In the genomic region with DNA sequence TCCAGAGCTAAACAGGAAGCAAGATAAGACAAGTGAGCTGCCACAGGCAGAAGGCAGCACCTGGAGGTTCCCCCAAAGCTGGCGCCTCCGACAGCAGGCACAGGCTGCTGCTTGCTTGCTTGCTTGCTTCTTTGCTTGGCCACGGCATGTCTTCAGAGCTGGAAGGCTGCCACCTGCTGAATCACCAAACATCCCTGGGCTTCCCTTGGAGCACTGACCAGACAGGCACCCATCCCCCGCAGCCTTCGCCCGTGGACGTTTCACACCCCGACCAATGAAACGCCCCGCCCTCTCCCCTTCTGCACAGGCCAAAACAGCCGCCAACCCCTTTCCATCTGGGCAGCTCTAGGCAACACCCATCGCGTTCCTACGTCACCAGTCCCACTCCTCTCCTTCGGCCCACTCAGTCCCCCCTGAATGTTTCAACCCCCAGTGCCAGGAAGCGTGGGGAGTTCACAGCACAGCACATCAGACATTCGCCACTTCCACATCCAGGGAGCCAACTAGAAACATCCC, we compare ENCODE assay signal across 1 cellular context.
A peak's percentile ranks its signal among the peaks of the same experiment; 100 is the strongest.
TF ChIP-seq lines count a peak whose summit lies in the region.

No MANE protein-coding gene starts in this region.

TF ChIP-seq in HEK293, 187 proteins besides CTCF, POLR2A, EP300 and RAD21 (continued from another document):
- TF ChIP-seq, protein P1, sequence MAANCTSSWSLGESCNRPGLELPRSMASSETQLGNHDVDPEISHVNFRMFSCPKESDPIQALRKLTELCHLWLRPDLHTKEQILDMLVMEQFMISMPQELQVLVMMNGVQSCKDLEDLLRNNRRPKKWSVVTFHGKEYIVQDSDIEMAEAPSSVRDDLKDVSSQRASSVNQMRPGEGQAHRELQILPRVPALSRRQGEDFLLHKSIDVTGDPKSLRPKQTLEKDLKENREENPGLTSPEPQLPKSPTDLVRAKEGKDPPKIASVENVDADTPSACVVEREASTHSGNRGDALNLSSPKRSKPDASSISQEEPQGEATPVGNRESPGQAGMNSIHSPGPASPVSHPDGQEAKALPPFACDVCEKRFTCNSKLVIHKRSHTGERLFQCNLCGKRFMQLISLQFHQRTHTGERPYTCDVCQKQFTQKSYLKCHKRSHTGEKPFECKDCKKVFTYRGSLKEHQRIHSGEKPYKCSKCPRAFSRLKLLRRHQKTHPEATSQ (tag by site-specific recombination; IDR thresholded peaks at IDR 0.05) = no peak
- no peak for TF ChIP-seq ZNF174 (tag by site-specific recombination; IDR thresholded peaks at IDR 0.05)
- no peak for TF ChIP-seq ZNF133 (tag by site-specific recombination; IDR thresholded peaks at IDR 0.05)
- TF ChIP-seq KLF10 (tag by site-specific recombination; IDR thresholded peaks at IDR 0.05) = no peak
- no peak for TF ChIP-seq ZNF138 (tag by site-specific recombination; IDR thresholded peaks at IDR 0.05; ENCODE audit: borderline replicate concordance)
- TF ChIP-seq, protein P2, sequence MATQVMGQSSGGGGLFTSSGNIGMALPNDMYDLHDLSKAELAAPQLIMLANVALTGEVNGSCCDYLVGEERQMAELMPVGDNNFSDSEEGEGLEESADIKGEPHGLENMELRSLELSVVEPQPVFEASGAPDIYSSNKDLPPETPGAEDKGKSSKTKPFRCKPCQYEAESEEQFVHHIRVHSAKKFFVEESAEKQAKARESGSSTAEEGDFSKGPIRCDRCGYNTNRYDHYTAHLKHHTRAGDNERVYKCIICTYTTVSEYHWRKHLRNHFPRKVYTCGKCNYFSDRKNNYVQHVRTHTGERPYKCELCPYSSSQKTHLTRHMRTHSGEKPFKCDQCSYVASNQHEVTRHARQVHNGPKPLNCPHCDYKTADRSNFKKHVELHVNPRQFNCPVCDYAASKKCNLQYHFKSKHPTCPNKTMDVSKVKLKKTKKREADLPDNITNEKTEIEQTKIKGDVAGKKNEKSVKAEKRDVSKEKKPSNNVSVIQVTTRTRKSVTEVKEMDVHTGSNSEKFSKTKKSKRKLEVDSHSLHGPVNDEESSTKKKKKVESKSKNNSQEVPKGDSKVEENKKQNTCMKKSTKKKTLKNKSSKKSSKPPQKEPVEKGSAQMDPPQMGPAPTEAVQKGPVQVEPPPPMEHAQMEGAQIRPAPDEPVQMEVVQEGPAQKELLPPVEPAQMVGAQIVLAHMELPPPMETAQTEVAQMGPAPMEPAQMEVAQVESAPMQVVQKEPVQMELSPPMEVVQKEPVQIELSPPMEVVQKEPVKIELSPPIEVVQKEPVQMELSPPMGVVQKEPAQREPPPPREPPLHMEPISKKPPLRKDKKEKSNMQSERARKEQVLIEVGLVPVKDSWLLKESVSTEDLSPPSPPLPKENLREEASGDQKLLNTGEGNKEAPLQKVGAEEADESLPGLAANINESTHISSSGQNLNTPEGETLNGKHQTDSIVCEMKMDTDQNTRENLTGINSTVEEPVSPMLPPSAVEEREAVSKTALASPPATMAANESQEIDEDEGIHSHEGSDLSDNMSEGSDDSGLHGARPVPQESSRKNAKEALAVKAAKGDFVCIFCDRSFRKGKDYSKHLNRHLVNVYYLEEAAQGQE (tag by site-specific recombination; IDR thresholded peaks at IDR 0.05) = no peak
- peak; percentile 73 for TF ChIP-seq ZBTB48 (tag by site-specific recombination; IDR thresholded peaks at IDR 0.05)
- no peak for TF ChIP-seq RBAK (tag by site-specific recombination; IDR thresholded peaks at IDR 0.05)
- no peak for TF ChIP-seq ZNF555 (tag by site-specific recombination; conservative IDR thresholded peaks at IDR 0.05)
- 0 out of 2 replicates have a peak, but pooled peaks have one; percentile 66 for TF ChIP-seq ZNF501 (tag by site-specific recombination; IDR thresholded peaks at IDR 0.05)
- TF ChIP-seq ZNF530 (tag by site-specific recombination; IDR thresholded peaks at IDR 0.05; ENCODE audit: low read depth) = no peak
- TF ChIP-seq SP7 (tag by site-specific recombination; IDR thresholded peaks at IDR 0.05) = peak; percentile 66
- TF ChIP-seq ZNF48 (tag by site-specific recombination; IDR thresholded peaks at IDR 0.05) = no peak
- peak; percentile 46; the same call in 1 of the 2 replicates for TF ChIP-seq ZNF366 (tag by site-specific recombination; conservative IDR thresholded peaks at IDR 0.05)
- TF ChIP-seq, protein P3, sequence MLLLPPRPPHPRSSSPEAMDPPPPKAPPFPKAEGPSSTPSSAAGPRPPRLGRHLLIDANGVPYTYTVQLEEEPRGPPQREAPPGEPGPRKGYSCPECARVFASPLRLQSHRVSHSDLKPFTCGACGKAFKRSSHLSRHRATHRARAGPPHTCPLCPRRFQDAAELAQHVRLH (tag by site-specific recombination; IDR thresholded peaks at IDR 0.05) = peak; percentile 36; the same call in 1 of the 2 replicates
- TF ChIP-seq ZBTB21 (tag by site-specific recombination; IDR thresholded peaks at IDR 0.05) = peak; percentile 53; the same call in 1 of the 2 replicates
- TF ChIP-seq, protein P4, sequence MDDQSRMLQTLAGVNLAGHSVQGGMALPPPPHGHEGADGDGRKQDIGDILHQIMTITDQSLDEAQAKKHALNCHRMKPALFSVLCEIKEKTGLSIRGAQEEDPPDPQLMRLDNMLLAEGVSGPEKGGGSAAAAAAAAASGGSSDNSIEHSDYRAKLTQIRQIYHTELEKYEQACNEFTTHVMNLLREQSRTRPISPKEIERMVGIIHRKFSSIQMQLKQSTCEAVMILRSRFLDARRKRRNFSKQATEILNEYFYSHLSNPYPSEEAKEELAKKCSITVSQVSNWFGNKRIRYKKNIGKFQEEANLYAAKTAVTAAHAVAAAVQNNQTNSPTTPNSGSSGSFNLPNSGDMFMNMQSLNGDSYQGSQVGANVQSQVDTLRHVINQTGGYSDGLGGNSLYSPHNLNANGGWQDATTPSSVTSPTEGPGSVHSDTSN (CRISPR knock-in tag; IDR thresholded peaks at IDR 0.05) = 0 out of 2 replicates have a peak, but pooled peaks have one; percentile 25
- TF ChIP-seq, protein P5, sequence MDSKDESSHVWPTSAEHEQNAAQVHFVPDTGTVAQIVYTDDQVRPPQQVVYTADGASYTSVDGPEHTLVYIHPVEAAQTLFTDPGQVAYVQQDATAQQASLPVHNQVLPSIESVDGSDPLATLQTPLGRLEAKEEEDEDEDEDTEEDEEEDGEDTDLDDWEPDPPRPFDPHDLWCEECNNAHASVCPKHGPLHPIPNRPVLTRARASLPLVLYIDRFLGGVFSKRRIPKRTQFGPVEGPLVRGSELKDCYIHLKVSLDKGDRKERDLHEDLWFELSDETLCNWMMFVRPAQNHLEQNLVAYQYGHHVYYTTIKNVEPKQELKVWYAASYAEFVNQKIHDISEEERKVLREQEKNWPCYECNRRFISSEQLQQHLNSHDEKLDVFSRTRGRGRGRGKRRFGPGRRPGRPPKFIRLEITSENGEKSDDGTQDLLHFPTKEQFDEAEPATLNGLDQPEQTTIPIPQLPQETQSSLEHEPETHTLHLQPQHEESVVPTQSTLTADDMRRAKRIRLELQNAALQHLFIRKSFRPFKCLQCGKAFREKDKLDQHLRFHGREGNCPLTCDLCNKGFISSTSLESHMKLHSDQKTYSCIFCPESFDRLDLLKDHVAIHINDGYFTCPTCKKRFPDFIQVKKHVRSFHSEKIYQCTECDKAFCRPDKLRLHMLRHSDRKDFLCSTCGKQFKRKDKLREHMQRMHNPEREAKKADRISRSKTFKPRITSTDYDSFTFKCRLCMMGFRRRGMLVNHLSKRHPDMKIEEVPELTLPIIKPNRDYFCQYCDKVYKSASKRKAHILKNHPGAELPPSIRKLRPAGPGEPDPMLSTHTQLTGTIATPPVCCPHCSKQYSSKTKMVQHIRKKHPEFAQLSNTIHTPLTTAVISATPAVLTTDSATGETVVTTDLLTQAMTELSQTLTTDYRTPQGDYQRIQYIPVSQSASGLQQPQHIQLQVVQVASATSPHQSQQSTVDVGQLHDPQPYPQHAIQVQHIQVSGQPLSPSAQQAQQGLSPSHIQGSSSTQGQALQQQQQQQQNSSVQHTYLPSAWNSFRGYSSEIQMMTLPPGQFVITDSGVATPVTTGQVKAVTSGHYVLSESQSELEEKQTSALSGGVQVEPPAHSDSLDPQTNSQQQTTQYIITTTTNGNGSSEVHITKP (tag by site-specific recombination; IDR thresholded peaks at IDR 0.05) = peak; percentile 79
- TF ChIP-seq TRIM28 (IDR thresholded peaks at IDR 0.05; ENCODE audit: borderline replicate concordance, low read length) = no peak
- peak; percentile 75 for TF ChIP-seq KLF1 (tag by site-specific recombination; IDR thresholded peaks at IDR 0.05)
- peak; percentile 83; the same call in 1 of the 2 replicates for TF ChIP-seq ZIC2 (tag by site-specific recombination; IDR thresholded peaks at IDR 0.05)
- peak; percentile 80 for TF ChIP-seq ZXDB (tag by site-specific recombination; IDR thresholded peaks at IDR 0.05)
- peak; percentile 79 for TF ChIP-seq ZBTB8A (tag by site-specific recombination; IDR thresholded peaks at IDR 0.05)
- no peak for TF ChIP-seq GLI4 (tag by site-specific recombination; IDR thresholded peaks at IDR 0.05)
- no peak for TF ChIP-seq ZNF155 (tag by site-specific recombination; IDR thresholded peaks at IDR 0.05)
- no peak for TF ChIP-seq ZNF76 (tag by site-specific recombination; IDR thresholded peaks at IDR 0.05; ENCODE audit: borderline replicate concordance, low read depth)
- peak; percentile 65 for TF ChIP-seq GLIS1 (tag by site-specific recombination; IDR thresholded peaks at IDR 0.05)
- TF ChIP-seq, protein P6, sequence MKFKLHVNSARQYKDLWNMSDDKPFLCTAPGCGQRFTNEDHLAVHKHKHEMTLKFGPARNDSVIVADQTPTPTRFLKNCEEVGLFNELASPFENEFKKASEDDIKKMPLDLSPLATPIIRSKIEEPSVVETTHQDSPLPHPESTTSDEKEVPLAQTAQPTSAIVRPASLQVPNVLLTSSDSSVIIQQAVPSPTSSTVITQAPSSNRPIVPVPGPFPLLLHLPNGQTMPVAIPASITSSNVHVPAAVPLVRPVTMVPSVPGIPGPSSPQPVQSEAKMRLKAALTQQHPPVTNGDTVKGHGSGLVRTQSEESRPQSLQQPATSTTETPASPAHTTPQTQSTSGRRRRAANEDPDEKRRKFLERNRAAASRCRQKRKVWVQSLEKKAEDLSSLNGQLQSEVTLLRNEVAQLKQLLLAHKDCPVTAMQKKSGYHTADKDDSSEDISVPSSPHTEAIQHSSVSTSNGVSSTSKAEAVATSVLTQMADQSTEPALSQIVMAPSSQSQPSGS (tag by site-specific recombination; IDR thresholded peaks at IDR 0.05; ENCODE audit: low read depth) = no peak; the same call in none of the 2 replicates
- peak; percentile 87 for TF ChIP-seq ZBTB17 (tag by site-specific recombination; IDR thresholded peaks at IDR 0.05)
- TF ChIP-seq ZNF558 (tag by site-specific recombination; IDR thresholded peaks at IDR 0.05) = no peak
- TF ChIP-seq, protein P7, sequence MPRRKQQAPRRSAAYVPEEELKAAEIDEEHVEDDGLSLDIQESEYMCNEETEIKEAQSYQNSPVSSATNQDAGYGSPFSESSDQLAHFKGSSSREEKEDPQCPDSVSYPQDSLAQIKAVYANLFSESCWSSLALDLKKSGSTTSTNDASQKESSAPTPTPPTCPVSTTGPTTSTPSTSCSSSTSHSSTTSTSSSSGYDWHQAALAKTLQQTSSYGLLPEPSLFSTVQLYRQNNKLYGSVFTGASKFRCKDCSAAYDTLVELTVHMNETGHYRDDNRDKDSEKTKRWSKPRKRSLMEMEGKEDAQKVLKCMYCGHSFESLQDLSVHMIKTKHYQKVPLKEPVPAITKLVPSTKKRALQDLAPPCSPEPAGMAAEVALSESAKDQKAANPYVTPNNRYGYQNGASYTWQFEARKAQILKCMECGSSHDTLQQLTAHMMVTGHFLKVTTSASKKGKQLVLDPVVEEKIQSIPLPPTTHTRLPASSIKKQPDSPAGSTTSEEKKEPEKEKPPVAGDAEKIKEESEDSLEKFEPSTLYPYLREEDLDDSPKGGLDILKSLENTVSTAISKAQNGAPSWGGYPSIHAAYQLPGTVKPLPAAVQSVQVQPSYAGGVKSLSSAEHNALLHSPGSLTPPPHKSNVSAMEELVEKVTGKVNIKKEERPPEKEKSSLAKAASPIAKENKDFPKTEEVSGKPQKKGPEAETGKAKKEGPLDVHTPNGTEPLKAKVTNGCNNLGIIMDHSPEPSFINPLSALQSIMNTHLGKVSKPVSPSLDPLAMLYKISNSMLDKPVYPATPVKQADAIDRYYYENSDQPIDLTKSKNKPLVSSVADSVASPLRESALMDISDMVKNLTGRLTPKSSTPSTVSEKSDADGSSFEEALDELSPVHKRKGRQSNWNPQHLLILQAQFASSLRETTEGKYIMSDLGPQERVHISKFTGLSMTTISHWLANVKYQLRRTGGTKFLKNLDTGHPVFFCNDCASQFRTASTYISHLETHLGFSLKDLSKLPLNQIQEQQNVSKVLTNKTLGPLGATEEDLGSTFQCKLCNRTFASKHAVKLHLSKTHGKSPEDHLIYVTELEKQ (tag by site-specific recombination; IDR thresholded peaks at IDR 0.05; ENCODE audit: borderline replicate concordance) = peak; percentile 20; the same call in 1 of the 2 replicates
- peak; percentile 92 for TF ChIP-seq SP2 (tag by site-specific recombination; IDR thresholded peaks at IDR 0.05)
- no peak for TF ChIP-seq ZNF266 (tag by site-specific recombination; IDR thresholded peaks at IDR 0.05; ENCODE audit: low read depth)
- TF ChIP-seq ZNF521 (tag by site-specific recombination; IDR thresholded peaks at IDR 0.05) = no peak
- no peak for TF ChIP-seq HOXC10 (CRISPR knock-in tag; IDR thresholded peaks at IDR 0.05)
- peak; percentile 51; the same call in 1 of the 2 replicates for TF ChIP-seq OSR2 (tag by site-specific recombination; IDR thresholded peaks at IDR 0.05)
- TF ChIP-seq SCRT1 (tag by site-specific recombination; IDR thresholded peaks at IDR 0.05; ENCODE audit: borderline replicate concordance) = peak; percentile 30; the same call in 1 of the 2 replicates
- no peak for TF ChIP-seq ZSCAN23 (tag by site-specific recombination; IDR thresholded peaks at IDR 0.05)
